Comparison of ENCODE assay signal across 8 cellular contexts in the genomic region with DNA sequence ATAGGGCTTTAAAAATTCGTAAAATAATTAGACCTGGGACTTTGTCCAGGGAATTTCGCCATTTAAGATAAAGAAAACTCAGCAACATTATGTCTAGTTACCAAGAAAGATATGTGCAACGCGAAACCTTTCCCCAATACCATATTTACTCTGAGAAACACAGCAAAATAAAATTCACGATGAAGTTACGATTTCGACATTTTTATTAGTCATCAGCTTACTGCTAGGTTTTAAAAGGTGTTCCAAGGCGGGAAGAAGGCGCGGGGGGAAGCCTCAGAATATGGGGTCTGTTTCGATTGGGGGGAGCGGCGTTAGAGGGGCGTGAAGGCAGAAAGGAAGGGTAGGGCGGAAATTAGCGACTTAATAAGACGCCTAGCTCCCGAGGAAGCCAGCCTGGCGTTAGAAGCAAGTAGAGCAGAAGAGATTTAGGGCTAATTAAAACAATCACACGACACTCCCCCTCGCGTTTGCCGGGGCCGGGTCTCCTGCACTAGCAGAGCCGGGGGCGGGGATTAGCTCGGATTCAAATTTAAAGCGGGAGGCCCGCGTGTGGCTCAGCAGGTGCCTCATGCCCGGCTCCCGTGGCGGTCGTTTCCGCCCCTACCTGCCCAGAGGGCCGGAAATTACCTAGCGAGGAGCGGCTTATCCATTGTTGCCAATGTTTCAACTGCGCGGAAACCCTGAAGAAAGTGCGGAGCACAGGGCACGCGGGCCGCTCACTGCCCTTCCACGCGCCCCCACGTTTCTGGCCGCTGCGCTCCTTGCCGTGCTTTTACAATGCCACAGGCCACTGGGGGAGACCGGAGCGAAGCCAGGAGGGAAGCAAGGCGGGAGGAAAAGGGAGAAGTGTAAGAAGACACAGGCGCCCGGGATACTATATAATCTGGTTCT. TPM values are rescaled to one million over a fixed set of nuclear protein-coding genes. Genes with fewer than 3 reads are reported as not detected.
DNase-seq lines count a peak whose midpoint lies in the region; ATAC-seq and TF ChIP-seq lines count a peak whose summit lies in the region.

No MANE protein-coding gene starts in this region.

- DNase-seq in Daoy (ENCODE audit: low read depth) (peak; percentile 80), GOT3 (lab: John Stamatoyannopoulos, UW) (peak; percentile 47), LHCN-M2 (ENCODE audit: low read depth) (peak; percentile 64), RKO (ENCODE audit: low spot score) (peak; percentile 87), fibroblast of peridontal ligament (ENCODE audit: extremely low read depth) (peak; percentile 30), natural killer cell (peak; percentile 76)
- peak; percentile 81 for DNase-seq in activated T-helper 1 cell treated with anti-CD3 and anti-CD28 coated beads, Interleukin-2, amount 50 U/mL, for 16 hours (ENCODE audit: low read depth in 1 of 2, low spot score in 1 of 2)
- peak; percentile 91 for DNase-seq in stimulated activated naive CD4-positive, alpha-beta T cell treated with Interleukin-2 at 50 U/mL for 16 hours (lab: John Stamatoyannopoulos, UW)

- peak overlapping the region; percentile 94 to 97 for H3K27ac Mint-ChIP-seq in natural killer cell

- H3K4me1 Mint-ChIP-seq in natural killer cell = peaks cover 42 to 45% of the 10 kb centered on the region in 2 donors

- no peaks in the 10 kb centered on the region for H3K27me3 Mint-ChIP-seq in natural killer cell (ENCODE audit: low read depth in 2 of 2)

- H3K36me3 Mint-ChIP-seq in natural killer cell = no peaks in the 10 kb centered on the region

- intact Hi-C loops in natural killer cell (cut with micrococcal nuclease) = loop anchor here (2.0 to 5.0 kb wide), 4 partner anchors 153 to 343 kb away; a partner anchor contains a TSS

- no peaks in the 10 kb centered on the region for H3K9me3 Mint-ChIP-seq in natural killer cell

- peak; percentile 30 to 62 (median 44) for ATAC-seq in natural killer cell

- peak overlapping the region; percentile 93 for H3K4me3 Mint-ChIP-seq in natural killer cell

- TF ChIP-seq CTCF in natural killer cell (IDR thresholded peaks at IDR 0.05) = no peak

RNA-seq across cellular contexts. Expression of a gene that starts 0.8 kb away (rescaled TPM):
- total RNA-seq in Daoy (2014; rRNA removed; shearing (Covaris generic)) = 5.6 TPM in 2 replicates
- 4.8 and 5.6 TPM in 2 replicates for total RNA-seq in LHCN-M2 (2014; rRNA removed)
- polyA plus RNA-seq in LHCN-M2 (2012) = 1.8 TPM
- total RNA-seq in natural killer cell = 10 to 100 TPM; 39.8 to 44.6 (median 40.9) TPM

Comparison
In these comparisons a context has a peak if more than half of its experiments do, and no peak if none do; other contexts are left out.
1. Peak in every context shown above with its lines: DNase-seq and ATAC-seq.
2. DNase-seq: peak in every context shown above with its lines; median percentile 91 in stimulated activated naive CD4-positive, alpha-beta T cell treated with Interleukin-2 at 50 U/mL for 16 hours; 87 in RKO; 81 in activated T-helper 1 cell treated with anti-CD3 and anti-CD28 coated beads, Interleukin-2, amount 50 U/mL, for 16 hours; 80 in Daoy; 76 in natural killer cell; 64 in LHCN-M2; 47 in GOT3; 30 in fibroblast of peridontal ligament.